In the genomic region with DNA sequence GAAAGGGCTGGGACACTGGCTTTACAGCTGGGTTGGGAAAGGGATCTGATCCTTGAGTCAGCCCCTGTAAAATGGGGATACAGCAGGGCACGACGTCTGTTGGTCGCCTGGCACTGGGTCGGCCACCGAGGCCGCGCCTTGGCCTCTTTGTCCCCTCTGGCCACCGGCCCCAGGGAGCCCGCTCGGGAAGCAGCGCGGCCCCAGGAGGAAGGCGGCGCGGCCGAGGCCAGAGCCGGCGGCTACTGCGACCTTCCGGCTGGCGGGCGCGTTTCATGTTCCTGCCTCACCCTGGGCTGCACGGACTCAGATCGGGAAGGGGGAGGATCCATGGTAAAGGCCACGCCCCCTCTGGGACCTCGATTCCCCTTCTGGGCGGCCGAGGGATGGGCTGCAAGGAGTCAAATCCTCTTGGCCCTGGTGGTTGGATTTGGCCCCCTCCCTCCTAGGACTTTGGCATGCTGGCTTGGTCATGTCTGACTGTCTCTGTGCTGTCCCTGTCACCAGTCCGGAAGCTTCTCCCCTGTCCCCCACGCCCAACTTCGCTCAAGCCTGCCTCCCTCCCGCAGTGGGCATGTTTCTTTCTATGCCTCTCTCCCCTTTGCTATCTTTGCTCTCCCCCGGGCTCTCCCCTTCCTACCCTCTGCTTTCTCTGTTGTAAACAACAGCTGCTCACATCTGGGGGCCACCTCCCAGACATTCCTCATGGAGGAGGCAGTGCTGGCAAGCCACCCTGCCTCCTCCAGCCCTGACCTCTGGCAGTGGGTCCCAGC, we compare ENCODE assay signal across 1 cellular context.
TF ChIP-seq lines count a peak whose summit lies in the region.

No MANE protein-coding gene starts in this region.

TF ChIP-seq in K562, 482 proteins besides CTCF, POLR2A, EP300 and RAD21 (continued from another document and continues in another):
- TF ChIP-seq CHD7 (IDR thresholded peaks at IDR 0.05; ENCODE audit: low read depth, low read length) (no peak), ETV5 (CRISPR knock-in tag; IDR thresholded peaks at IDR 0.05; ENCODE audit: low read depth) (peak; percentile 80; the same call in 1 of the 2 replicates), DNMT1 (IDR thresholded peaks at IDR 0.05) (no peak), CEBPB (tag; IDR thresholded peaks at IDR 0.05) (no peak), CBFA2T3 (IDR thresholded peaks at IDR 0.05) (peak; percentile 51), NFATC3 (IDR thresholded peaks at IDR 0.05) (no peak), ZNF23 (CRISPR knock-in tag; IDR thresholded peaks at IDR 0.05) (no peak), NR1H2 (CRISPR knock-in tag; IDR thresholded peaks at IDR 0.05) (0 out of 2 replicates have a peak, but pooled peaks have one; percentile 28), HOMEZ (CRISPR knock-in tag; IDR thresholded peaks at IDR 0.05) (peak; percentile 9; the same call in 1 of the 2 replicates), MEF2D (tag; conservative IDR thresholded peaks at IDR 0.05; ENCODE audit: low read depth) (no peak; the same call in 1 of the 2 replicates), ZNF165 (CRISPR knock-in tag; IDR thresholded peaks at IDR 0.05; ENCODE audit: borderline replicate concordance) (no peak), FOXA3 (CRISPR knock-in tag; conservative IDR thresholded peaks at IDR 0.05 in 1 of 2, IDR thresholded peaks at IDR 0.05 in 1 of 2) (no peak), SMAD2 (IDR thresholded peaks at IDR 0.05; ENCODE audit: low read depth, low read length) (no peak), DMBX1 (CRISPR knock-in tag; IDR thresholded peaks at IDR 0.05; ENCODE audit: borderline replicate concordance) (0 out of 2 replicates have a peak, but pooled peaks have one; percentile 1), PYGO2 (tag; IDR thresholded peaks at IDR 0.05) (peak; percentile 41; the same call in 1 of the 2 replicates), MCM7 (IDR thresholded peaks at IDR 0.05) (no peak), ZNF224 (CRISPR knock-in tag; IDR thresholded peaks at IDR 0.05) (no peak), KDM2B (CRISPR knock-in tag; IDR thresholded peaks at IDR 0.05) (0 out of 2 replicates have a peak, but pooled peaks have one; percentile 16), ZNF124 (CRISPR knock-in tag; IDR thresholded peaks at IDR 0.05) (no peak)
- TF ChIP-seq, protein P1, sequence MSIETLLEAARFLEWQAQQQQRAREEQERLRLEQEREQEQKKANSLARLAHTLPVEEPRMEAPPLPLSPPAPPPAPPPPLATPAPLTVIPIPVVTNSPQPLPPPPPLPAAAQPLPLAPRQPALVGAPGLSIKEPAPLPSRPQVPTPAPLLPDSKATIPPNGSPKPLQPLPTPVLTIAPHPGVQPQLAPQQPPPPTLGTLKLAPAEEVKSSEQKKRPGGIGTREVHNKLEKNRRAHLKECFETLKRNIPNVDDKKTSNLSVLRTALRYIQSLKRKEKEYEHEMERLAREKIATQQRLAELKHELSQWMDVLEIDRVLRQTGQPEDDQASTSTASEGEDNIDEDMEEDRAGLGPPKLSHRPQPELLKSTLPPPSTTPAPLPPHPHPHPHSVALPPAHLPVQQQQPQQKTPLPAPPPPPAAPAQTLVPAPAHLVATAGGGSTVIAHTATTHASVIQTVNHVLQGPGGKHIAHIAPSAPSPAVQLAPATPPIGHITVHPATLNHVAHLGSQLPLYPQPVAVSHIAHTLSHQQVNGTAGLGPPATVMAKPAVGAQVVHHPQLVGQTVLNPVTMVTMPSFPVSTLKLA (conservative IDR thresholded peaks at IDR 0.05) = peak; percentile 59 to 65
- TF ChIP-seq, protein P2, sequence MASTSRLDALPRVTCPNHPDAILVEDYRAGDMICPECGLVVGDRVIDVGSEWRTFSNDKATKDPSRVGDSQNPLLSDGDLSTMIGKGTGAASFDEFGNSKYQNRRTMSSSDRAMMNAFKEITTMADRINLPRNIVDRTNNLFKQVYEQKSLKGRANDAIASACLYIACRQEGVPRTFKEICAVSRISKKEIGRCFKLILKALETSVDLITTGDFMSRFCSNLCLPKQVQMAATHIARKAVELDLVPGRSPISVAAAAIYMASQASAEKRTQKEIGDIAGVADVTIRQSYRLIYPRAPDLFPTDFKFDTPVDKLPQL (IDR thresholded peaks at IDR 0.05; ENCODE audit: extremely low read depth, insufficient read length) = no peak
- TF ChIP-seq, protein P3, sequence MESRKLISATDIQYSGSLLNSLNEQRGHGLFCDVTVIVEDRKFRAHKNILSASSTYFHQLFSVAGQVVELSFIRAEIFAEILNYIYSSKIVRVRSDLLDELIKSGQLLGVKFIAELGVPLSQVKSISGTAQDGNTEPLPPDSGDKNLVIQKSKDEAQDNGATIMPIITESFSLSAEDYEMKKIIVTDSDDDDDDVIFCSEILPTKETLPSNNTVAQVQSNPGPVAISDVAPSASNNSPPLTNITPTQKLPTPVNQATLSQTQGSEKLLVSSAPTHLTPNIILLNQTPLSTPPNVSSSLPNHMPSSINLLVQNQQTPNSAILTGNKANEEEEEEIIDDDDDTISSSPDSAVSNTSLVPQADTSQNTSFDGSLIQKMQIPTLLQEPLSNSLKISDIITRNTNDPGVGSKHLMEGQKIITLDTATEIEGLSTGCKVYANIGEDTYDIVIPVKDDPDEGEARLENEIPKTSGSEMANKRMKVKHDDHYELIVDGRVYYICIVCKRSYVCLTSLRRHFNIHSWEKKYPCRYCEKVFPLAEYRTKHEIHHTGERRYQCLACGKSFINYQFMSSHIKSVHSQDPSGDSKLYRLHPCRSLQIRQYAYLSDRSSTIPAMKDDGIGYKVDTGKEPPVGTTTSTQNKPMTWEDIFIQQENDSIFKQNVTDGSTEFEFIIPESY (CRISPR knock-in tag; IDR thresholded peaks at IDR 0.05) = 0 out of 2 replicates have a peak, but pooled peaks have one; percentile 30
- TF ChIP-seq, protein P4, sequence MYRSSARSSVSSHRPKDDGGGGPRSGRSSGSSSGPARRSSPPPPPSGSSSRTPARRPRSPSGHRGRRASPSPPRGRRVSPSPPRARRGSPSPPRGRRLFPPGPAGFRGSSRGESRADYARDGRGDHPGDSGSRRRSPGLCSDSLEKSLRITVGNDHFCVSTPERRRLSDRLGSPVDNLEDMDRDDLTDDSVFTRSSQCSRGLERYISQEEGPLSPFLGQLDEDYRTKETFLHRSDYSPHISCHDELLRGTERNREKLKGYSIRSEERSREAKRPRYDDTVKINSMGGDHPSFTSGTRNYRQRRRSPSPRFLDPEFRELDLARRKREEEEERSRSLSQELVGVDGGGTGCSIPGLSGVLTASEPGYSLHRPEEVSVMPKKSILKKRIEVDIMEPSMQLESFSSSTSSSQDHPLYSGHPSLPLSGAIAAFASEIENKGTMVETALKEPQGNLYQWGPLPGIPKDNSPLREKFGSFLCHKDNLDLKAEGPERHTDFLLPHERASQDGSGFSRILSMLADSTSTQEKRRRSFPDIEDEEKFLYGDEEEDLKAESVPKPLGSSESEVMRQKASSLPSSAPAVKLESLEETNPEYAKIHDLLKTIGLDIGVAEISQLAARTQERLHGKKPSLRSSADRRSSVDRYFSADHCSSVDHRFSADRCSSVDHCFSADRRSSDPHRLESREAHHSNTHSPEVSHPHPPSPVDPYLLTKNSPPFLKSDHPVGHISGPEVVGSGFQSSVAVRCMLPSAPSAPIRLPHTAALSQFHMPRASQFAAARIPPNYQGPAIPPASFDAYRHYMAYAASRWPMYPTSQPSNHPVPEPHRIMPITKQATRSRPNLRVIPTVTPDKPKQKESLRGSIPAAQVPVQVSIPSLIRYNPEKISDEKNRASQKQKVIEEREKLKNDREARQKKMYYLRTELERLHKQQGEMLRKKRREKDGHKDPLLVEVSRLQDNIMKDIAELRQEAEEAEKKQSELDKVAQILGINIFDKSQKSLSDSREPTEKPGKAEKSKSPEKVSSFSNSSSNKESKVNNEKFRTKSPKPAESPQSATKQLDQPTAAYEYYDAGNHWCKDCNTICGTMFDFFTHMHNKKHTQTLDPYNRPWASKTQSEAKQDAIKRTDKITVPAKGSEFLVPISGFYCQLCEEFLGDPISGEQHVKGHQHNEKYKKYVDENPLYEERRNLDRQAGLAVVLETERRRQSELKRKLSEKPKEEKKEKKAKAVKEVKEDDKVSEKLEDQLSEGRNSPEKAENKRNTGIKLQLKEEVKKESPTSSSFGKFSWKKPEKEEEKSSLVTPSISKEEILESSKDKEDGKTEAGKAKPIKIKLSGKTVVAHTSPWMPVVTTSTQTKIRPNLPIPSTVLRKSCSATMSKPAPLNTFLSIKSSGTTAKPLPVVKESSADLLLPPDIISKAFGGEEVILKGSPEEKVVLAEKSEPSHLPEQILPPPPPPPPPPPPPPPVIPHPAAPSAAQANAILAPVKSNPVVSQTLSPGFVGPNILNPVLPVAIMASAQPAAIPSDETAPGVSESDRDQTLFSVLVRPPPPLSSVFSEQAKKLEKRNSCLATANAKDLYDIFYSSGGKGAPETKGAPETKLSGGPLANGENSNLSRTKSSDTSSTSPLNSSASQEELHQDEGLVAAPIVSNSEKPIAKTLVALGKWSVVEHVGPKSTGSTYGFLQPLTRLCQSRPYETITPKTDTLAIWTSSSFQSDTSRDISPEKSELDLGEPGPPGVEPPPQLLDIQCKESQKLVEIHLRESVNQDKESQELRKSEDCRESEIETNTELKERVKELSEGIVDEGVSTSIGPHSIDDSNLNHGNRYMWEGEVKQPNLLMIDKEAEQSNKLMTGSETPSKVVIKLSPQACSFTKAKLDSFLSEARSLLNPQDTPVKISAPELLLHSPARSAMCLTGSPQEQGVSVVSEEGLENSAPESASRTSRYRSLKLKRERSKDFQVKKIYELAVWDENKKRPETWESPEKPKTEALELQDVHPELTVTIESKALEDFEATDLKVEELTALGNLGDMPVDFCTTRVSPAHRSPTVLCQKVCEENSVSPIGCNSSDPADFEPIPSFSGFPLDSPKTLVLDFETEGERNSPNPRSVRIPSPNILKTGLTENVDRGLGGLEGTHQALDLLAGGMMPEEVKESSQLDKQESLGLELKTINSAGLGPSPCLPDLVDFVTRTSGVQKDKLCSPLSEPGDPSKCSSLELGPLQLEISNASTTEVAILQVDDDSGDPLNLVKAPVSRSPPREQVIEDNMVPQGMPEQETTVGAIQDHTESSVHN (IDR thresholded peaks at IDR 0.05; ENCODE audit: borderline replicate concordance in 1 of 2, low read depth in 1 of 2) = no peak
